8 cellular contexts compared by ENCODE assay signal in the genomic region with DNA sequence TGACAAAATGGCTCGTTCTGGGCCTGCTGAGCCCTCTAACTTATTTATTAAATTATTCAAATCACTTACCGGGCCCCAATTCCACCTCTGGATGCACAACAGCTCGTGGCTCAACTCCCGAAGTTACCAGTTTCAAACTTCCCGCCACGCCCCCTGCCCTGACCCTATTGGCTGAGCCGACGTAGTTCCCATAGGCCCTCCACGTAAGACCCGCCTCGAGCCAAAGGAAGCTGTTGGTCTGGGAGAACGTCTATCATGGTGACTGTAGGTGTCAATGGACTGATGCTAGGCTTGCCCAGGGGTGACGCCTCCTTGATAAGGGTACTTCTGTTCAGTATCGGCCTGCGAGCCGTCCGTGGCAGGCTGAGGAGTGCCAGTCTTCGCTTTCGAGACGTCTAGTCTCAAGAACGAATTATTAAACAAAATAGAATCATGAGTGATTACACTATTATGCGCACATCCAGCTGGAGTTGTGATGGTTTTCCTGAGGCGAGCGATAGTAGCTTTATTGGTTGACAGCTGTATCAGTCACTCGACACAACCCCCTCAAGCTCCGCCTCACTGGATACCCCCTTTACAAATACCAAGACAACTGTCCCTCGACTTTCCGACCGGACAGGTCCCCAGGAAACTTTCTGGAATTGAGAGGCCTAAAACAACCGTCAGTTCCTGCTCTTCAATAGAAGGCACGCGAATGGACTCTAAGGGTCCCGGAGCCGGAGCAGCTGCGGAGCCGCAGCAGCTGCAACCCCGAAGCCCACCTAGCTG. TPM values are rescaled to one million over a fixed set of nuclear protein-coding genes. Genes with fewer than 3 reads are reported as not detected.
A peak's percentile ranks its signal among the peaks of the same experiment; 100 is the strongest.
DNase-seq lines count a peak whose midpoint lies in the region; ATAC-seq and TF ChIP-seq lines count a peak whose summit lies in the region.

CDCA3 (minus strand) TSS at position 134 of the 768 bp plus-strand sequence. CDS start 334 bp downstream, outside the sequence.

- peaks cover 20 to 38% (median 20%) of the 10 kb centered on the region in 3 donors for H3K4me1 Mint-ChIP-seq in CD8-positive, alpha-beta memory T cell

- CTCF ChIA-PET in CD8-positive, alpha-beta memory T cell (lab: Charles Lee): interaction anchor here (0.9 to 12.8 kb wide), 16 partner anchors 10 to 262 kb away, joined by 3 to 128 read pairs (median 6); partner anchors contain the start of genes COPS7A, LPCAT3, MLF2 and SPSB2

- H3K36me3 ChIP-seq in CD8-positive, alpha-beta memory T cell (ENCODE audit: insufficient read depth, low read length): peaks cover 7% of the 10 kb centered on the region
- peaks cover 6 to 8% of the 10 kb centered on the region in 2 donors for H3K36me3 ChIP-seq in lung (ENCODE audit: control insufficient read depth in 2 of 2, insufficient read depth in 2 of 2, low read length in 2 of 2)

- POLR2A ChIA-PET in CD8-positive, alpha-beta memory T cell (lab: Charles Lee): interaction anchor here (0.6 to 5.2 kb wide), 18 partner anchors 13 to 167 kb away, joined by 3 to 46 read pairs (median 8); partner anchors contain the start of genes C12orf57, COPS7A, ENO2 and LPCAT3

- H3K4me3 Mint-ChIP-seq in CD8-positive, alpha-beta memory T cell: peak within 1 kb of the TSS; percentile 86 to 99 (median 94)

- peak within 1 kb of the TSS; percentile 77 for H3K27ac ChIP-seq in CD8-positive, alpha-beta memory T cell (ENCODE audit: low read depth, low read length)
- H3K27ac ChIP-seq in lung (ENCODE audit: low read depth in 1 of 2, low read length in 1 of 2): peak within 1 kb of the TSS; percentile 91 to 96

- H3K9me3 Mint-ChIP-seq in CD8-positive, alpha-beta memory T cell: no peaks in the 10 kb centered on the region

- peaks cover 18% of the 10 kb centered on the region for H3K4me1 ChIP-seq in CD8-positive, alpha-beta memory T cell (ENCODE audit: insufficient read depth, low read length)
- peaks cover 0 to 7% of the 10 kb centered on the region in 2 donors for H3K4me1 ChIP-seq in lung (ENCODE audit: control insufficient read depth in 2 of 2, insufficient read depth in 2 of 2, low read length in 2 of 2)

- peak; percentile 40 for ATAC-seq in GM19468 (IDR thresholded peaks at IDR 0.05; ENCODE audit: extremely low read depth, unreplicated experiment)
- peak; percentile 71 for ATAC-seq in lung (ENCODE audit: insufficient read depth, low FRiP score)

- peaks cover 0 to 31% (median 0%) of the 10 kb centered on the region in 3 donors for H3K36me3 Mint-ChIP-seq in CD8-positive, alpha-beta memory T cell

- H3K27me3 Mint-ChIP-seq in CD8-positive, alpha-beta memory T cell: no peaks in the 10 kb centered on the region

- no peaks in the 10 kb centered on the region for H3K9me3 ChIP-seq in CD8-positive, alpha-beta memory T cell (ENCODE audit: low read length)
- no peaks in the 10 kb centered on the region for H3K9me3 ChIP-seq in lung (ENCODE audit: control insufficient read depth in 2 of 2, insufficient read depth in 1 of 2, low read length in 1 of 2)

- 0% methylated on average over 37 of the region's 37 CpGs for WGBS in lung, 2 donors

- no peak for TF ChIP-seq CTCF in lung (IDR thresholded peaks at IDR 0.05; ENCODE audit: control extremely low read depth, extremely low read depth)

- H3K27ac Mint-ChIP-seq in CD8-positive, alpha-beta memory T cell: peak within 1 kb of the TSS; percentile 99 to 100 (median 100)

- H3K27me3 ChIP-seq in CD8-positive, alpha-beta memory T cell (ENCODE audit: insufficient read depth, low read length, poor library complexity, severe bottlenecking): no peaks in the 10 kb centered on the region
- no peaks in the 10 kb centered on the region for H3K27me3 ChIP-seq in lung (ENCODE audit: control insufficient read depth, insufficient read depth)

- H3K4me3 ChIP-seq in CD8-positive, alpha-beta memory T cell (ENCODE audit: low read length): peak within 1 kb of the TSS; percentile 97
- peak within 1 kb of the TSS; percentile 76 for H3K4me3 ChIP-seq in lung

- DNase-seq in CD8-positive, alpha-beta memory T cell: peak; percentile 85 to 96 (median 91)
- DNase-seq in HS-5 (ENCODE audit: low read depth) (peak; percentile 94), lung (ENCODE audit: low spot score) (peak; percentile 97)
- DNase-seq in NK-92 treated with Interleukin-12 subunit alpha and Interleukin-12 subunit beta, amount 100 ng/mL, for 24 hours (lab: John Stamatoyannopoulos, UW): peak; percentile 78
- DNase-seq in activated CD8-positive, alpha-beta memory T cell treated with anti-CD3 and anti-CD28 coated beads for 24 hours: peak; percentile 93
- peak; percentile 86 for DNase-seq in effector CD8-positive, alpha-beta T cell (lab: John Stamatoyannopoulos, UW)
- DNase-seq in stimulated activated CD4-positive, alpha-beta T cell treated with anti-CD3 and anti-CD28 coated beads, TNF-alpha, amount 100 ng/mL, for 4 hours (ENCODE audit: low read depth in 3 of 3): peak; percentile 75 to 87 (median 79)

RNA-seq across cellular contexts. Expression of gene CDCA3, which starts in this region (rescaled TPM):
- total RNA-seq in CD8-positive, alpha-beta memory T cell: 10 to 100 TPM; 35.9 to 37.6 TPM
- 0.68 TPM for polyA plus RNA-seq in CD8-positive, alpha-beta memory T cell
- total RNA-seq in lung: 1 to 10 TPM; 1.3 to 3.5 TPM
- 1 to 10 TPM; 2.2 to 4.1 TPM for polyA plus RNA-seq in lung

Comparison
In these comparisons a context has a peak if more than half of its experiments do, and no peak if none do; other contexts are left out.
1. Peak in every context shown above with its lines: DNase-seq, ATAC-seq, H3K4me3 ChIP-seq and H3K27ac ChIP-seq.
2. RNA of gene CDCA3 (total RNA-seq): 35.9 to 37.6 TPM in CD8-positive, alpha-beta memory T cell; 1.3 to 3.5 TPM in lung; every median in the first group is over 4 times any median in the second.